8 cellular contexts compared by ENCODE assay signal in genomic region chr18:50307400-50307737, GRCh38. TPM values are rescaled to one million over a fixed set of nuclear protein-coding genes. Genes with fewer than 3 reads are reported as not detected.
DNase-seq lines count a peak whose midpoint lies in the region; ATAC-seq, FAIRE-seq and TF ChIP-seq lines count a peak whose summit lies in the region.

No MANE protein-coding gene starts in this region.

- no peaks in the 10 kb centered on the region for H4K20me1 ChIP-seq in GM12878 (ENCODE audit: control insufficient read depth, insufficient read depth)

- peak overlapping the region; percentile 82 for H3K4me2 ChIP-seq in GM12878 (ENCODE audit: control insufficient read depth, insufficient read depth)

- no peak for FAIRE-seq in GM12878 (lab: Jason Lieb, UNC)

- peak overlapping the region; percentile 80 for H2AFZ ChIP-seq in GM12878 (ENCODE audit: control insufficient read depth, low read depth, low read length)

- TF ChIP-seq POLR2A in GM12878 (IDR thresholded peaks at IDR 0.05; ENCODE audit: low read depth, low read length) (no peak), uterus (IDR thresholded peaks at IDR 0.05) (no peak)

- no peaks in the 10 kb centered on the region for H3K79me2 ChIP-seq in GM12878 (ENCODE audit: control insufficient read depth, insufficient read depth, low read length)

- peak overlapping the region; percentile 40; the same call in 1 of the 2 replicates for H3K4me3 ChIP-seq in GM12878
- H3K4me3 ChIP-seq in lung, result peak overlapping the region; percentile 19
- H3K4me3 ChIP-seq in uterus, result peak overlapping the region; percentile 22 to 40

- 1% methylated on average over 8 of the region's 8 CpGs for WGBS in GM12878 (ENCODE audit: insufficient coverage, insufficient replicate concordance, low lambda C conversion rate, missing lambda C conversion rate)
- 2 to 3% methylated on average over 8 of the region's 8 CpGs for WGBS in lung, 2 donors

- in situ Hi-C loops in GM12878 (cut with MboI), result no loop called here

- POLR2A ChIA-PET in GM12878 (lab: Charles Lee), result interaction anchor here (0.7 to 2.0 kb wide), 6 partner anchors 9 to 48 kb away, joined by 3 to 7 read pairs (median 4); no protein-coding TSS in a partner anchor

- H3K9me3 ChIP-seq in GM12878 (replicated peaks; ENCODE audit: control insufficient read depth, insufficient read depth, low read length) (peaks cover 14% of the 10 kb centered on the region; the same call in 2 of the 3 replicates), lung (ENCODE audit: control insufficient read depth in 2 of 2, insufficient read depth in 1 of 2, low read length in 1 of 2) (peaks cover 0 to 2% of the 10 kb centered on the region in 2 donors), uterus (no peaks in the 10 kb centered on the region)

- CTCF ChIA-PET in GM12878 (lab: Yijun Ruan, JAX), result interaction anchor here (0.8 kb wide), 1 partner anchor 13 kb away, joined by 3 read pairs; no protein-coding TSS in a partner anchor

- SMC1A ChIA-PET in GM12878 (lab: Charles Lee; ENCODE audit: uncharacterized antibody, unreplicated experiment), result interaction anchor here (0.7 to 3.2 kb wide), 7 partner anchors 9 to 49 kb away, joined by 3 to 10 read pairs (median 5); no protein-coding TSS in a partner anchor

- RAD21 ChIA-PET in GM12878 (lab: Charles Lee; ENCODE audit: unreplicated experiment), result interaction anchor here (1.3 kb wide), 1 partner anchor 19 kb away, joined by 3 read pairs; no protein-coding TSS in a partner anchor

- TF ChIP-seq CTCF in GM12878 (IDR thresholded peaks at IDR 0.05 in 2 of 3, conservative IDR thresholded peaks at IDR 0.05 in 1 of 3; ENCODE audit: control insufficient read depth in 2 of 3, extremely low read depth in 1 of 3, insufficient read depth in 1 of 3, low read depth in 3 of 3, low read length in 3 of 3) (no peak), lung (IDR thresholded peaks at IDR 0.05; ENCODE audit: control extremely low read depth, extremely low read depth) (no peak), uterus (IDR thresholded peaks at IDR 0.05) (no peak)

- ATAC-seq in Right ventricle myocardium inferior (peak; percentile 18), left ventricle myocardium superior (no peak), GM12878 (no peak), lung (ENCODE audit: insufficient read depth, low FRiP score) (no peak), GM21526 (IDR thresholded peaks at IDR 0.05; ENCODE audit: low FRiP score, unreplicated experiment) (no peak)

- no peak for DNase-seq in Right ventricle myocardium inferior (ENCODE audit: missing footprints)
- no peak for DNase-seq in left ventricle myocardium superior
- DNase-seq in GM12878 (ENCODE audit: low read depth, low spot score), result no peak
- no peak for DNase-seq in lung (ENCODE audit: low spot score)
- no peak for DNase-seq in uterus
- no peak for DNase-seq in midbrain (lab: John Stamatoyannopoulos, UW)
- DNase-seq in cerebellar nuclear complex (lab: John Stamatoyannopoulos, UW), result no peak

- peaks cover 32% of the 10 kb centered on the region for H3K4me1 ChIP-seq in GM12878 (ENCODE audit: control insufficient read depth, insufficient read depth, low read length)
- peaks cover 0 to 3% of the 10 kb centered on the region in 2 donors for H3K4me1 ChIP-seq in lung (ENCODE audit: control insufficient read depth in 2 of 2, insufficient read depth in 2 of 2, low read length in 2 of 2)
- no peaks in the 10 kb centered on the region for H3K4me1 ChIP-seq in uterus

- H3K27me3 ChIP-seq in GM12878 (replicated peaks in 1 of 2; ENCODE audit: control insufficient read depth in 2 of 2, insufficient read depth in 2 of 2, low read length in 1 of 2) (no peaks in the 10 kb centered on the region; a peak in 1 of 4 replicates), lung (ENCODE audit: control insufficient read depth, insufficient read depth) (no peaks in the 10 kb centered on the region), uterus (peaks cover 0 to 4% of the 10 kb centered on the region in 2 donors)

- intact Hi-C loops in Right ventricle myocardium inferior (cut with DNase I) (no loop called here), left ventricle myocardium superior (cut with micrococcal nuclease) (no loop called here), GM12878 (cut with micrococcal nuclease; ENCODE audit: unreplicated experiment) (no loop called here), uterus (cut with DNase I; ENCODE audit: low total_unique reads) (no loop called here)

- TF ChIP-seq RAD21 in GM12878 (IDR thresholded peaks at IDR 0.05; ENCODE audit: insufficient read depth, low read depth, low read length), result no peak

- H3K9ac ChIP-seq in GM12878 (ENCODE audit: control insufficient read depth, insufficient read depth, low read length), result 0 out of 2 replicates have a peak overlapping the region, but pooled peaks have one; percentile 36

- BruUV-seq in GM12878 (replicated peaks; lab: Mats Ljungman, UMichigan), result no TSS peak

- H3K36me3 ChIP-seq in GM12878 (ENCODE audit: control insufficient read depth in 2 of 2, insufficient read depth in 2 of 2, low read length in 1 of 2) (no peaks in the 10 kb centered on the region), lung (ENCODE audit: control insufficient read depth in 2 of 2, insufficient read depth in 2 of 2, low read length in 2 of 2) (no peaks in the 10 kb centered on the region), uterus (no peaks in the 10 kb centered on the region)

- TF ChIP-seq EP300 in GM12878 (IDR thresholded peaks at IDR 0.05; ENCODE audit: borderline replicate concordance in 1 of 2, control insufficient read depth in 1 of 2, low read depth in 2 of 2, low read length in 2 of 2), result no peak

- peak overlapping the region; percentile 66 for H3K27ac ChIP-seq in GM12878 (ENCODE audit: control insufficient read depth, insufficient read depth)
- H3K27ac ChIP-seq in lung (ENCODE audit: low read depth in 1 of 2, low read length in 1 of 2), result no peak overlapping the region
- H3K27ac ChIP-seq in uterus, result no peak overlapping the region

RNA-seq across cellular contexts. Expression of gene CXXC1, which starts 19.9 kb away (rescaled TPM):
- 32.8 TPM for total RNA-seq in Right ventricle myocardium inferior
- total RNA-seq in left ventricle myocardium superior, result 38.2 TPM
- total RNA-seq in GM12878 (2013; cell fraction: nucleolus; rRNA removed), result 110 and 131 TPM in 2 replicates
- total RNA-seq in GM12878 (2014; rRNA removed), result 81.1 and 82.1 TPM in 2 replicates
- total RNA-seq in GM12878 (2014; rRNA removed; fragmentation: Illumina TruSeq; extraction: Trizol), result 48.5 and 51.2 TPM in 2 replicates
- total RNA-seq in GM12878 (2021), result 160 and 180 TPM in 2 replicates
- polyA plus RNA-seq in GM12878 (2011; ENCODE audit: low read depth), result 96.5 TPM
- 58.3 and 106 TPM in 2 replicates for polyA plus RNA-seq in GM12878 (2011; rRNA removed)
- polyA plus RNA-seq in GM12878 (2011; cell fraction: cytosol; rRNA removed), result 179 and 292 TPM in 2 replicates
- 1,325 and 1,540 TPM in 2 replicates for polyA plus RNA-seq in GM12878 (2011; cell fraction: nucleus; rRNA removed)
- polyA plus RNA-seq in GM12878 (2012), result 187 and 242 TPM in 2 replicates
- 56.4 and 70.0 TPM in 2 replicates for polyA plus RNA-seq in GM12878 (2014; fragmentation: Illumina TruSeq; extraction: Trizol)
- 10 to 100 TPM in 1 of 2 experiments, 1 to 10 TPM in 1; 9.2 to 17.0 TPM for polyA plus RNA-seq in GM12878 (2014; fragmentation: Nextera tagmentation; extraction: Ambion mirVana)
- polyA plus RNA-seq in GM12878 (2014; rRNA removed), result 161 and 206 TPM in 2 replicates
- polyA plus RNA-seq in GM12878 (2016; fragmentation: Nextera tagmentation; extraction: Ambion mirVana), result 100 to 1,000 TPM; 147 to 148 TPM
- polyA minus RNA-seq in GM12878 (2011; rRNA and poly(A)+ RNA removed), result 65.9 and 109 TPM in 2 replicates
- 35.4 and 47.8 TPM in 2 replicates for polyA minus RNA-seq in GM12878 (2011; cell fraction: cytosol; rRNA and poly(A)+ RNA removed)
- 83.8 and 143 TPM in 2 replicates for polyA minus RNA-seq in GM12878 (2011; cell fraction: nucleus; rRNA and poly(A)+ RNA removed)
- total RNA-seq in lung, result 10 to 100 TPM; 39.2 to 77.5 TPM
- polyA plus RNA-seq in lung, result 10 to 100 TPM; 66.5 to 74.4 TPM
- 10 to 100 TPM; 54.1 to 85.1 (median 70.4) TPM for total RNA-seq in uterus

RNA-seq across cellular contexts. Expression of gene MBD1, which starts 26.0 kb away (rescaled TPM):
- total RNA-seq in Right ventricle myocardium inferior (49.4 TPM), left ventricle myocardium superior (58.5 TPM), GM12878 (2014; rRNA removed) (56.9 and 59.9 TPM in 2 replicates), GM12878 (2014; rRNA removed; fragmentation: Illumina TruSeq; extraction: Trizol) (35.4 and 39.2 TPM in 2 replicates), GM12878 (2021) (83.0 and 97.7 TPM in 2 replicates), lung (10 to 100 TPM; 69.9 to 81.5 TPM), uterus (10 to 100 TPM; 20.3 to 82.2 (median 52.7) TPM)
- total RNA-seq in GM12878 (2013; cell fraction: nucleolus; rRNA removed), result 197 and 225 TPM in 2 replicates
- polyA plus RNA-seq in GM12878 (2011; ENCODE audit: low read depth), result 42.0 TPM
- polyA plus RNA-seq in GM12878 (2011; rRNA removed) (61.3 and 91.0 TPM in 2 replicates), GM12878 (2014; fragmentation: Illumina TruSeq; extraction: Trizol) (40.6 and 45.4 TPM in 2 replicates), GM12878 (2014; fragmentation: Nextera tagmentation; extraction: Ambion mirVana) (10 to 100 TPM in 1 of 2 experiments, 1 to 10 TPM in 1; 8.4 to 12.4 TPM), GM12878 (2014; rRNA removed) (79.0 and 92.6 TPM in 2 replicates), GM12878 (2016; fragmentation: Nextera tagmentation; extraction: Ambion mirVana) (10 to 100 TPM; 59.8 to 60.2 TPM), lung (10 to 100 TPM; 24.0 to 48.3 TPM)
- 84.2 and 109 TPM in 2 replicates for polyA plus RNA-seq in GM12878 (2011; cell fraction: cytosol; rRNA removed)
- 621 and 682 TPM in 2 replicates for polyA plus RNA-seq in GM12878 (2011; cell fraction: nucleus; rRNA removed)
- 82.8 and 83.1 TPM in 2 replicates for polyA plus RNA-seq in GM12878 (2012)
- 60.2 and 100 TPM in 2 replicates for polyA minus RNA-seq in GM12878 (2011; rRNA and poly(A)+ RNA removed)
- polyA minus RNA-seq in GM12878 (2011; cell fraction: cytosol; rRNA and poly(A)+ RNA removed), result 40.6 and 44.4 TPM in 2 replicates
- 124 and 168 TPM in 2 replicates for polyA minus RNA-seq in GM12878 (2011; cell fraction: nucleus; rRNA and poly(A)+ RNA removed)

RNA-seq across cellular contexts. Expression of gene CFAP53, which starts 41.1 kb away (rescaled TPM):
- total RNA-seq in Right ventricle myocardium inferior, result not detected
- total RNA-seq in left ventricle myocardium superior, result not detected
- total RNA-seq in GM12878 (2013; cell fraction: nucleolus; rRNA removed), result 1.3 TPM in 2 replicates
- total RNA-seq in GM12878 (2014; rRNA removed), result not detected in 2 replicates
- total RNA-seq in GM12878 (2014; rRNA removed; fragmentation: Illumina TruSeq; extraction: Trizol), result 0.09 TPM in 2 replicates
- total RNA-seq in GM12878 (2021), result 0.26 TPM in 1 of 2 replicates, not detected in the other
- polyA plus RNA-seq in GM12878 (2011; ENCODE audit: low read depth), result not detected
- polyA plus RNA-seq in GM12878 (2011; rRNA removed), result 0.30 and 0.48 TPM in 2 replicates
- 0.12 and 0.13 TPM in 2 replicates for polyA plus RNA-seq in GM12878 (2011; cell fraction: cytosol; rRNA removed)
- polyA plus RNA-seq in GM12878 (2011; cell fraction: nucleus; rRNA removed), result 0.41 and 0.69 TPM in 2 replicates
- 0.08 and 0.24 TPM in 2 replicates for polyA plus RNA-seq in GM12878 (2012)
- 0.12 TPM in 1 of 2 replicates, not detected in the other for polyA plus RNA-seq in GM12878 (2014; fragmentation: Illumina TruSeq; extraction: Trizol)
- under 1 TPM; 0.05 to 0.06 TPM for polyA plus RNA-seq in GM12878 (2014; fragmentation: Nextera tagmentation; extraction: Ambion mirVana)
- polyA plus RNA-seq in GM12878 (2014; rRNA removed), result 0.13 TPM in 1 of 2 replicates, not detected in the other
- polyA plus RNA-seq in GM12878 (2016; fragmentation: Nextera tagmentation; extraction: Ambion mirVana), result under 1 TPM; 0.10 to 0.31 TPM
- polyA minus RNA-seq in GM12878 (2011; rRNA and poly(A)+ RNA removed), result 0.10 and 0.22 TPM in 2 replicates
- not detected in 2 replicates for polyA minus RNA-seq in GM12878 (2011; cell fraction: cytosol; rRNA and poly(A)+ RNA removed)
- 0.19 and 0.24 TPM in 2 replicates for polyA minus RNA-seq in GM12878 (2011; cell fraction: nucleus; rRNA and poly(A)+ RNA removed)
- total RNA-seq in lung, result 1 to 10 TPM; 5.3 to 7.1 TPM
- polyA plus RNA-seq in lung, result 1 to 10 TPM; 5.0 to 5.8 TPM
- 1 to 10 TPM in 1 of 4 donors, under 1 TPM in 1, not detected in 2; 0.95 to 1.1 TPM for total RNA-seq in uterus
